Comparison of ENCODE assay signal across 10 cellular contexts in the genomic region with DNA sequence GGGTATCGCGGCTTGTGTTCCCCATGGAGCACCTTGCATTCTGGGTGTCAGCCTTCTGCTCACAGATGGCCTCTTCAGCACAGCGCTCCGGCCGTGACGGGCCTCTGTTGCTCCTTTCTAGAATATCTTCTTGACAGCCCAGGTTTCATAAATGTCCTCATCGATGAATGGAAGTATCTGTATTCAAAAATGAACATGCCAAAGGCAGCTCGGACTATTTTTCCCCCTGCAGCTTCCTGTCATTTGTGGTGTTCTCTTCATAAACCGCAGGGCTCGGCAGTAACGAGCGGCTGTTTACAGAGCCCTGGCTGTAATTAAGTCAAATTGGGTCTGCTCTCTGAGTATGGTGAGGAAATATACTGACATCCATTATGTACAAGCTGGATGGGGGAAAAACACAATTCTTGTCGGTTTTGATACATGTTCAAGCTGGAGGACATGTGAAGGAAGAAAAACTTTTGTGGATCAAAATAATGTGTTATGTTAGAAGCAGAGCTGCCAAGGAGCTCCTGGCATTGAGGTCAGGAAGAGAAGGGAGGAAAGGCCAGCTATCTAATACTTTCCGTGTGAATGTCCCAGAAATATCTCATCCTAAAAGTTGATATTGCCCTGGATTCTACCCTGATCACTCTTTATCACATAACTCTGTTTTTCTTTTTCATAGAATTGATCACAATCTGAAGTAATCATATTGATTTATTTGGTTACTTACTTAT.
DNase-seq lines count a peak whose midpoint lies in the region; ATAC-seq and TF ChIP-seq lines count a peak whose summit lies in the region.
"Had no signal": no experiment of that assay in that cellular context is flagged by ENCODE, and none has a peak within 500 bp of the region (broad histone marks: within the 10 kb centered on the region; RNA-seq: fewer than 3 reads in every experiment).

No MANE protein-coding gene starts in this region.

- peaks cover 6% of the 10 kb centered on the region for H3K27me3 Mint-ChIP-seq in activated naive CD4-positive, alpha-beta T cell treated with anti-CD3 and anti-CD28 coated beads, Interleukin-2, amount 10 ng/mL, durations not matched to agents 7 days and 5 days
- H3K27me3 Mint-ChIP-seq in dendritic cell treated with granulocyte-macrophage colony-stimulating factor and Interleukin-4, amounts not matched to agents 40 ng/mL and 50 ng/mL, for 4 days, result no peaks in the 10 kb centered on the region

- H3K4me3 Mint-ChIP-seq in activated naive CD4-positive, alpha-beta T cell treated with anti-CD3 and anti-CD28 coated beads, Interleukin-2, amount 10 ng/mL, durations not matched to agents 7 days and 5 days, result peak overlapping the region; percentile 37
- peak overlapping the region; percentile 25 for H3K4me3 Mint-ChIP-seq in dendritic cell treated with granulocyte-macrophage colony-stimulating factor and Interleukin-4, amounts not matched to agents 40 ng/mL and 50 ng/mL, for 4 days

- peak overlapping the region; percentile 9 for H3K27ac ChIP-seq in subcutaneous abdominal adipose tissue (ENCODE audit: low read depth, low read length)
- H3K27ac ChIP-seq: hepatocyte had no signal

- no peaks in the 10 kb centered on the region for H3K36me3 Mint-ChIP-seq in activated naive CD4-positive, alpha-beta T cell treated with anti-CD3 and anti-CD28 coated beads, Interleukin-2, amount 10 ng/mL, durations not matched to agents 7 days and 5 days
- no peaks in the 10 kb centered on the region for H3K36me3 Mint-ChIP-seq in dendritic cell treated with granulocyte-macrophage colony-stimulating factor and Interleukin-4, amounts not matched to agents 40 ng/mL and 50 ng/mL, for 4 days (ENCODE audit: low read depth)

- CTCF ChIA-PET in activated naive CD4-positive, alpha-beta T cell treated with anti-CD3 and anti-CD28 coated beads, Interleukin-2, amount 10 ng/mL, durations not matched to agents 7 days and 5 days (lab: Charles Lee), result interaction anchor here (0.5 to 0.6 kb wide), 2 partner anchors 118 to 300 kb away, joined by 3 read pairs; no protein-coding TSS in a partner anchor

- ATAC-seq in GM18505 (IDR thresholded peaks at IDR 0.05; ENCODE audit: unreplicated experiment), result no peak
- ATAC-seq in GM21529 (IDR thresholded peaks at IDR 0.05; ENCODE audit: unreplicated experiment), result no peak

- peaks cover 12% of the 10 kb centered on the region for H3K4me1 Mint-ChIP-seq in activated naive CD4-positive, alpha-beta T cell treated with anti-CD3 and anti-CD28 coated beads, Interleukin-2, amount 10 ng/mL, durations not matched to agents 7 days and 5 days
- H3K4me1 Mint-ChIP-seq in dendritic cell treated with granulocyte-macrophage colony-stimulating factor and Interleukin-4, amounts not matched to agents 40 ng/mL and 50 ng/mL, for 4 days (ENCODE audit: low read depth), result peaks cover 35% of the 10 kb centered on the region

- H3K4me1 ChIP-seq in subcutaneous abdominal adipose tissue (ENCODE audit: control insufficient read depth in 5 of 5, insufficient read depth in 5 of 5, low read length in 5 of 5), result peaks cover 3 to 31% (median 23%) of the 10 kb centered on the region in 5 donors

- peak; percentile 37 for DNase-seq in activated naive CD4-positive, alpha-beta T cell treated with anti-CD3 and anti-CD28 coated beads, Interleukin-2, amount 10 ng/mL, durations not matched to agents 7 days and 5 days
- DNase-seq in activated naive CD4-positive, alpha-beta T cell treated with anti-CD3 and anti-CD28 coated beads, Interleukin-2, amount 50 U/mL, for 16 hours, result no peak
- DNase-seq in NCI-H748 treated with DMSO at 0.1 percent for 48 hours (lab: John Stamatoyannopoulos, UW), result peak; percentile 60
- DNase-seq in NCI-H2196 treated with DMSO at 0.1 percent for 48 hours (lab: John Stamatoyannopoulos, UW; ENCODE audit: unreplicated experiment), result no peak
- DNase-seq: Calu3 had no signal

- no peak overlapping the region for H3K9ac ChIP-seq in subcutaneous abdominal adipose tissue (ENCODE audit: low read length in 5 of 5)

- no peak overlapping the region for H3K27ac Mint-ChIP-seq in activated naive CD4-positive, alpha-beta T cell treated with anti-CD3 and anti-CD28 coated beads, Interleukin-2, amount 10 ng/mL, durations not matched to agents 7 days and 5 days
- H3K27ac Mint-ChIP-seq in dendritic cell treated with granulocyte-macrophage colony-stimulating factor and Interleukin-4, amounts not matched to agents 40 ng/mL and 50 ng/mL, for 4 days, result peak overlapping the region; percentile 75

- H3K36me3 ChIP-seq in subcutaneous abdominal adipose tissue (ENCODE audit: control insufficient read depth in 5 of 5, insufficient read depth in 5 of 5, low read length in 5 of 5), result no peaks in the 10 kb centered on the region

- H3K9me3 Mint-ChIP-seq in activated naive CD4-positive, alpha-beta T cell treated with anti-CD3 and anti-CD28 coated beads, Interleukin-2, amount 10 ng/mL, durations not matched to agents 7 days and 5 days, result no peaks in the 10 kb centered on the region
- peaks cover 7% of the 10 kb centered on the region for H3K9me3 Mint-ChIP-seq in dendritic cell treated with granulocyte-macrophage colony-stimulating factor and Interleukin-4, amounts not matched to agents 40 ng/mL and 50 ng/mL, for 4 days

- no peak for TF ChIP-seq POLR2A in GM18505 (IDR thresholded peaks at IDR 0.05; ENCODE audit: borderline replicate concordance, extremely low read depth, insufficient read depth, insufficient read length)

- H3K9me3 ChIP-seq in subcutaneous abdominal adipose tissue (ENCODE audit: control insufficient read depth in 5 of 5, low read length in 5 of 5), result no peaks in the 10 kb centered on the region

- intact Hi-C loops in dendritic cell treated with granulocyte-macrophage colony-stimulating factor and Interleukin-4, amounts not matched to agents 40 ng/mL and 50 ng/mL, for 4 days (cut with micrococcal nuclease), result no loop called here

- H3K4me3 ChIP-seq in subcutaneous abdominal adipose tissue (ENCODE audit: low read depth in 1 of 5, low read length in 5 of 5), result peak overlapping the region in 4 of 5 donors; percentile 41 to 58 (median 45)
- H3K4me3 ChIP-seq: hepatocyte had no signal

- no peaks in the 10 kb centered on the region for H3K27me3 ChIP-seq in subcutaneous abdominal adipose tissue (ENCODE audit: control insufficient read depth in 5 of 5, insufficient read depth in 4 of 5, low read length in 5 of 5)
- H3K27me3 ChIP-seq: hepatocyte had no signal

Comparison
In these comparisons a context has a peak if more than half of its experiments do, and no peak if none do; other contexts are left out.
1. DNase-seq: peak in activated naive CD4-positive, alpha-beta T cell treated with anti-CD3 and anti-CD28 coated beads, Interleukin-2, amount 10 ng/mL, durations not matched to agents 7 days and 5 days (single experiment) and NCI-H748 treated with DMSO at 0.1 percent for 48 hours (single experiment); none in activated naive CD4-positive, alpha-beta T cell treated with anti-CD3 and anti-CD28 coated beads, Interleukin-2, amount 50 U/mL, for 16 hours (single experiment) and NCI-H2196 treated with DMSO at 0.1 percent for 48 hours (single experiment).